ENCODE assay signal across 20 cellular contexts in the genomic region with DNA sequence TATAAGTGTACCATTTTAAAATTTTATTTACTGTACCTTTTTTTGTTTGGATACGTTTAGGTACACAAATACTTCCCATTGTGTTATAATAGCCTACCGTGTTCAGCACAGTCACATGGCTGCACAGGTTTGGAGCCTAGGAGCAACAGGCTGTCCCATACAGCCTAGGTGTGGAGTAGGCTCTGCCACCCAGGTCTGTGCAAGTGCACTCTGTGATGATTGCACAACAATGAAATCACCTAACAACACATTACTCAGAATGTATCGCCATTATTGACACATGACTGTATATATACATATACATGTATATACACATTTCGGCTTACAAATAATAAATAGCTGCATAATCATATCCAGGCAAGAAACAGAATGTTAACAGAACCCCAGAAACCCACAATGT. TPM values are rescaled to one million over a fixed set of nuclear protein-coding genes. Genes with fewer than 3 reads are reported as not detected.
DNase-seq lines count a peak whose midpoint lies in the region; FAIRE-seq and TF ChIP-seq lines count a peak whose summit lies in the region.
"Had no signal": no experiment of that assay in that cellular context is flagged by ENCODE, and none has a peak within 500 bp of the region (broad histone marks: within the 10 kb centered on the region; RNA-seq: fewer than 3 reads in every experiment).

No MANE protein-coding gene starts in this region.

- DNase-seq in NCI-H774 (lab: John Stamatoyannopoulos, UW) (peak; percentile 46), epithelial cell of esophagus (ENCODE audit: low read depth) (peak; percentile 94), small intestine (peak; percentile 17), prostate gland (ENCODE audit: low spot score) (no peak), GM10266 (ENCODE audit: extremely low spot score) (no peak), NCI-H2171 (lab: John Stamatoyannopoulos, UW) (no peak)
- DNase-seq: CD4-positive, alpha-beta memory T cell; EL; NCI-H1694; NCI-H2081 treated with DMSO at 0.1 percent for 48 hours; NCI-H510A; NCI-H748 treated with DMSO at 0.1 percent for 48 hours; NK-92 treated with Interleukin-12 subunit alpha and Interleukin-12 subunit beta, amount 100 ng/mL, for 24 hours; Peyer's patch had no signal

- intact Hi-C loops in prostate gland (cut with DNase I): no loop called here

- POLR2A ChIA-PET in HEK293 (lab: Yijun Ruan, JAX): no interaction called here

- CTCF ChIA-PET in HEK293 (lab: Yijun Ruan, JAX): interaction anchor here (0.6 to 1.9 kb wide), 6 partner anchors 9 to 299 kb away, joined by 3 to 8 read pairs (median 5); no protein-coding TSS in a partner anchor

- H3K27me3 ChIP-seq in small intestine (ENCODE audit: control insufficient read depth in 2 of 2, insufficient read depth in 2 of 2, low read length in 2 of 2) (no peaks in the 10 kb centered on the region), prostate gland (replicated peaks; ENCODE audit: insufficient read depth) (no peaks in the 10 kb centered on the region)
- H3K27me3 ChIP-seq: BLaER1 treated with 17β-estradiol and CSF1 and Interleukin-3, amounts not matched to agents 10 nM and 100 nM; Peyer's patch; SJSA1 had no signal

- no peak for TF ChIP-seq POLR2A in prostate gland (IDR thresholded peaks at IDR 0.05)

- H3K27ac ChIP-seq in HEK293 (ENCODE audit: extremely low read depth, low read depth, low read length) (no peak overlapping the region), small intestine (ENCODE audit: low read depth in 1 of 2, low read length in 1 of 2) (no peak overlapping the region), prostate gland (no peak overlapping the region)
- H3K27ac ChIP-seq: BLaER1 treated with 17β-estradiol and CSF1 and Interleukin-3, amounts not matched to agents 10 nM and 100 nM; HL-60; Peyer's patch; SJSA1 had no signal

- H3K4me3 ChIP-seq in HEK293 (ENCODE audit: low read depth, low read length): no peak overlapping the region
- H3K4me3 ChIP-seq in epithelial cell of esophagus (ENCODE audit: low read length): no peak overlapping the region
- H3K4me3 ChIP-seq in small intestine (ENCODE audit: low read depth in 1 of 2, low read length in 2 of 2): no peak overlapping the region
- H3K4me3 ChIP-seq in prostate gland: no peak overlapping the region
- H3K4me3 ChIP-seq: BLaER1 treated with 17β-estradiol and CSF1 and Interleukin-3, amounts not matched to agents 10 nM and 100 nM; GM23338; HAP-1; Peyer's patch; SJSA1 had no signal

- no peaks in the 10 kb centered on the region for H3K9me3 ChIP-seq in HEK293 (ENCODE audit: control insufficient read depth, insufficient read depth, low read depth, low read length)
- H3K9me3 ChIP-seq in small intestine (ENCODE audit: control insufficient read depth, low read depth): no peaks in the 10 kb centered on the region
- no peaks in the 10 kb centered on the region for H3K9me3 ChIP-seq in prostate gland
- H3K9me3 ChIP-seq: BLaER1 treated with 17β-estradiol and CSF1 and Interleukin-3, amounts not matched to agents 10 nM and 100 nM; HAP-1; Peyer's patch; SJSA1 had no signal

- H3K4me1 ChIP-seq in HEK293 (ENCODE audit: control insufficient read depth, insufficient read depth, low read length) (peaks cover 5% of the 10 kb centered on the region; the same call in 1 of the 2 replicates), small intestine (ENCODE audit: control insufficient read depth in 2 of 2, insufficient read depth in 1 of 2, low read depth in 1 of 2, low read length in 1 of 2) (no peaks in the 10 kb centered on the region), prostate gland (replicated peaks) (no peaks in the 10 kb centered on the region)
- H3K4me1 ChIP-seq: HAP-1, Peyer's patch had no signal

- FAIRE-seq in small intestine (lab: Jason Lieb, UNC): no peak

- WGBS in small intestine, 3 donors: 89 to 93% (median 92%) methylated on average over 4 of the region's 4 CpGs
- WGBS in prostate gland: 82% methylated on average over 4 of the region's 4 CpGs

- TF ChIP-seq CTCF in HEK293 (tag by site-specific recombination; IDR thresholded peaks at IDR 0.05) (no peak), epithelial cell of esophagus (IDR thresholded peaks at IDR 0.05; ENCODE audit: insufficient read depth, low read depth, low read length, missing control alignments) (no peak), prostate gland (IDR thresholded peaks at IDR 0.05) (no peak), GM10266 (IDR thresholded peaks at IDR 0.05; ENCODE audit: control insufficient read depth, insufficient read depth, low read depth, missing control alignments) (no peak)

- H3K36me3 ChIP-seq in HEK293 (ENCODE audit: control insufficient read depth in 2 of 2, insufficient read depth in 1 of 2, low read length in 2 of 2) (peaks cover 10 to 35% of the 10 kb centered on the region in 2 experiments), small intestine (ENCODE audit: control insufficient read depth in 2 of 2, insufficient read depth in 2 of 2, low read length in 2 of 2) (peaks cover 0 to 1% of the 10 kb centered on the region in 2 donors), prostate gland (no peaks in the 10 kb centered on the region)

TF ChIP-seq in HEK293, 187 proteins besides CTCF, POLR2A, EP300 and RAD21:
- no peak for TF ChIP-seq ZNF521 (tag by site-specific recombination; IDR thresholded peaks at IDR 0.05)
- TF ChIP-seq SCRT2 (tag by site-specific recombination; IDR thresholded peaks at IDR 0.05): peak; percentile 79

RNA-seq across cellular contexts. Expression of a gene that starts 15.4 kb away (rescaled TPM):
- polyA plus RNA-seq in small intestine: 1 to 10 TPM; 3.7 to 5.4 (median 4.5) TPM
- total RNA-seq in prostate gland: 1 to 10 TPM; 6.5 to 8.2 TPM

RNA-seq across cellular contexts. Expression of a gene that starts 15.5 kb away (rescaled TPM):
- polyA plus RNA-seq in small intestine: 1 to 10 TPM; 2.4 to 6.4 (median 3.6) TPM
- 1 to 10 TPM; 4.8 to 5.1 TPM for total RNA-seq in prostate gland

Comparison
In these comparisons a context has a peak if more than half of its experiments do, and no peak if none do; other contexts are left out.
1. DNase-seq: peak in NCI-H774 (single experiment), epithelial cell of esophagus (single experiment) and small intestine (single experiment); none in prostate gland (single experiment), GM10266 (single experiment) and NCI-H2171 (single experiment).